21 cellular contexts compared by ENCODE assay signal in the genomic region with DNA sequence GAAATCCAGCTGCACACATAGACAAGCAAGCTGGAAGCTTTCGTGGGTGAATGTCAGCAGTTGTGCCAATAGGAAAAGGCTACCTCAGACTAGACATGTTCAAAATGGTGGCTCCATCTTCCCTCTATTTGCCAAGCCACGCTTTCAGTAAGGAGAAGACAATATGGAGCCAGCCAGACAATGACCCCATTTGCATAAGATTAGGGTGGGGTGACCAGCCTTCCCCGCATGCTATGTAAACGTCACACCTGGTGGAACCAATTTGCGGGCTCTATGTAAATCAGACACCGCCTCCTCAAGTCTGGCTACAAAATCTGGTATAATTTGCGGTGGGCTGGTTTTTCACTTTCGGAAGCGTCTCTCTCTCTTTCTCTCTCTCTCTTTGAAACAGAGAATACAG.
"Had no signal": no experiment of that assay in that cellular context is flagged by ENCODE, and none has a peak within 500 bp of the region (broad histone marks: within the 10 kb centered on the region; RNA-seq: fewer than 3 reads in every experiment).

No MANE protein-coding gene starts in this region.

- ATAC-seq: effector memory CD8-positive, alpha-beta T cell; left cardiac atrium; left lung; natural killer cell; psoas muscle; right cardiac atrium; stimulated activated effector memory CD8-positive, alpha-beta T cell treated with anti-CD3 and anti-CD28 coated beads, Interleukin-12 subunit alpha, Interleukin-12 subunit beta, amount 100 ng/mL, for 72 hours; stimulated activated naive CD8-positive, alpha-beta T cell treated with anti-CD3 and anti-CD28 coated beads, Interleukin-15, Interleukin-2, amounts not matched to agents 100 U/mL and 50 U/mL, for 24 hours had no signal

- H3K9me3 ChIP-seq: left lung, ovary, psoas muscle, sigmoid colon, testis, tibial artery had no signal

- H3K9me3 Mint-ChIP-seq: type B pancreatic cell had no signal

- H3K27me3 Mint-ChIP-seq: effector memory CD8-positive, alpha-beta T cell; type B pancreatic cell had no signal

- H3K27me3 ChIP-seq: left lung, ovary, sigmoid colon, testis, tibial artery had no signal

- H3K36me3 Mint-ChIP-seq: natural killer cell; stimulated activated effector memory CD8-positive, alpha-beta T cell treated with anti-CD3 and anti-CD28 coated beads, Interleukin-12 subunit alpha, Interleukin-12 subunit beta, amount 100 ng/mL, for 72 hours; type B pancreatic cell had no signal

- H3K36me3 ChIP-seq: left lung, ovary, sigmoid colon, tibial artery had no signal

- DNase-seq: effector memory CD8-positive, alpha-beta T cell; hypothalamus; left cardiac atrium; left lung; mammary epithelial cell; natural killer cell; occipital lobe; ovary; posterior cingulate gyrus; psoas muscle; right cardiac atrium; sigmoid colon; stimulated activated CD4-positive, alpha-beta T cell treated with anti-CD3 and anti-CD28 coated beads, Interleukin-2, amount 100 ng/mL, for 24 hours; stimulated activated CD4-positive, alpha-beta T cell treated with anti-CD3 and anti-CD28 coated beads, Interleukin-4, amount 100 ng/mL, for 24 hours; stimulated activated naive CD8-positive, alpha-beta T cell treated with anti-CD3 and anti-CD28 coated beads, Interleukin-15, Interleukin-2, amounts not matched to agents 100 U/mL and 50 U/mL, for 24 hours; substantia nigra; testis; tibial artery had no signal

- H3K27ac ChIP-seq: coronary artery, left lung, ovary, psoas muscle, sigmoid colon, testis, tibial artery had no signal

- H3K4me3 Mint-ChIP-seq: effector memory CD8-positive, alpha-beta T cell; natural killer cell; stimulated activated effector memory CD8-positive, alpha-beta T cell treated with anti-CD3 and anti-CD28 coated beads, Interleukin-12 subunit alpha, Interleukin-12 subunit beta, amount 100 ng/mL, for 72 hours; type B pancreatic cell had no signal

- H3K27ac Mint-ChIP-seq: effector memory CD8-positive, alpha-beta T cell; natural killer cell; stimulated activated effector memory CD8-positive, alpha-beta T cell treated with anti-CD3 and anti-CD28 coated beads, Interleukin-12 subunit alpha, Interleukin-12 subunit beta, amount 100 ng/mL, for 72 hours; type B pancreatic cell had no signal

- H3K4me1 ChIP-seq: left lung, psoas muscle, sigmoid colon, testis, tibial artery had no signal

- H3K4me3 ChIP-seq: coronary artery, left lung, ovary, psoas muscle, sigmoid colon, testis, tibial artery had no signal

- H3K4me1 Mint-ChIP-seq: natural killer cell; stimulated activated effector memory CD8-positive, alpha-beta T cell treated with anti-CD3 and anti-CD28 coated beads, Interleukin-12 subunit alpha, Interleukin-12 subunit beta, amount 100 ng/mL, for 72 hours had no signal
